In genomic region chr13:33904431-33904830, GRCh38 we compare ENCODE assay signal across 30 cellular contexts.
"Had no signal": no experiment of that assay in that cellular context is flagged by ENCODE, and none has a peak within 500 bp of the region (broad histone marks: within the 10 kb centered on the region; RNA-seq: fewer than 3 reads in every experiment).

No MANE protein-coding gene starts in this region.

- H3K27me3 Mint-ChIP-seq: activated CD4-positive, alpha-beta memory T cell treated with anti-CD3 and anti-CD28 coated beads for 36 hours; activated CD4-positive, alpha-beta T cell treated with anti-CD3 and anti-CD28 coated beads for 36 hours; activated CD4-positive, alpha-beta T cell treated with anti-CD3 and anti-CD28 coated beads, Interleukin-2, amount 10 ng/mL, durations not matched to agents 24 days and 14 days; activated naive CD8-positive, alpha-beta T cell; activated T-cell treated with anti-CD3 and anti-CD28 coated beads, Interleukin-2, amount 50 U/mL, for 24 hours; dendritic cell treated with granulocyte-macrophage colony-stimulating factor and Interleukin-4, amounts not matched to agents 40 ng/mL and 50 ng/mL, for 4 days; effector memory CD8-positive, alpha-beta T cell; T-helper 17 cell had no signal

- H3K4me3 Mint-ChIP-seq: activated CD4-positive, alpha-beta memory T cell treated with anti-CD3 and anti-CD28 coated beads for 36 hours; activated CD4-positive, alpha-beta T cell treated with anti-CD3 and anti-CD28 coated beads for 36 hours; activated CD4-positive, alpha-beta T cell treated with anti-CD3 and anti-CD28 coated beads, Interleukin-2, amount 10 ng/mL, durations not matched to agents 24 days and 14 days; activated naive CD8-positive, alpha-beta T cell; activated T-cell treated with anti-CD3 and anti-CD28 coated beads, Interleukin-2, amount 50 U/mL, for 24 hours; activated T-cell treated with anti-CD3 and anti-CD28 coated beads, Interleukin-2, amount 50 U/mL, for 72 hours; dendritic cell treated with granulocyte-macrophage colony-stimulating factor and Interleukin-4, amounts not matched to agents 40 ng/mL and 50 ng/mL, for 4 days; effector memory CD8-positive, alpha-beta T cell; T-helper 17 cell; T-helper 2 cell treated with Interferon-gamma antibody and Interleukin-4, amounts not matched to agents 5 μg/mL and 100 μg/mL, for 36 hours had no signal

- DNase-seq: activated CD4-positive, alpha-beta memory T cell treated with anti-CD3 and anti-CD28 coated beads for 36 hours; activated CD4-positive, alpha-beta T cell treated with anti-CD3 and anti-CD28 coated beads for 36 hours; activated CD4-positive, alpha-beta T cell treated with anti-CD3 and anti-CD28 coated beads, Interleukin-2, amount 10 ng/mL, durations not matched to agents 24 days and 14 days; activated CD4-positive, CD25-positive, alpha-beta regulatory T cell; activated CD4-positive, CD25-positive, alpha-beta regulatory T cell treated with anti-CD3 and anti-CD28 coated beads, Interleukin-2, amount 50 U/mL, for 72 hours; activated CD8-positive, alpha-beta memory T cell treated with anti-CD3 and anti-CD28 coated beads, Interleukin-2, amount 50 U/mL, for 48 hours; activated gamma-delta T cell treated with Interleukin-2 at 50 U/mL for 16 hours; activated naive CD4-positive, alpha-beta T cell treated with anti-CD3 and anti-CD28 coated beads, Interleukin-2, amount 50 U/mL, for 16 hours; activated naive CD4-positive, alpha-beta T cell treated with Interleukin-2 at 50 U/mL for 16 hours; activated T-cell treated with anti-CD3 and anti-CD28 coated beads for 4 hours; activated T-cell treated with anti-CD3 and anti-CD28 coated beads, Interleukin-2, amount 50 U/mL, for 24 hours; activated T-cell treated with anti-CD3 and anti-CD28 coated beads, Interleukin-2, amount 50 U/mL, for 72 hours; adrenal gland; amygdala; aorta; body of pancreas; effector memory CD8-positive, alpha-beta T cell; erythroblast; foreskin melanocyte; head of caudate nucleus; hippocampal formation; T-helper 17 cell; T1000 had no signal

- H3K27ac Mint-ChIP-seq: activated CD4-positive, alpha-beta memory T cell treated with anti-CD3 and anti-CD28 coated beads for 36 hours; activated CD4-positive, alpha-beta T cell treated with anti-CD3 and anti-CD28 coated beads for 36 hours; activated CD4-positive, alpha-beta T cell treated with anti-CD3 and anti-CD28 coated beads, Interleukin-2, amount 10 ng/mL, durations not matched to agents 24 days and 14 days; activated T-cell treated with anti-CD3 and anti-CD28 coated beads, Interleukin-2, amount 50 U/mL, for 24 hours; activated T-cell treated with anti-CD3 and anti-CD28 coated beads, Interleukin-2, amount 50 U/mL, for 72 hours; dendritic cell treated with granulocyte-macrophage colony-stimulating factor and Interleukin-4, amounts not matched to agents 40 ng/mL and 50 ng/mL, for 4 days; effector memory CD8-positive, alpha-beta T cell; T-helper 17 cell; T-helper 2 cell treated with Interferon-gamma antibody and Interleukin-4, amounts not matched to agents 5 μg/mL and 100 μg/mL, for 36 hours had no signal

- H3K4me1 ChIP-seq: adrenal gland, body of pancreas, esophagus muscularis mucosa, gastroesophageal sphincter had no signal

- H3K9me3 ChIP-seq: body of pancreas had no signal

- H3K27ac ChIP-seq: adrenal gland, body of pancreas, coronary artery, dorsolateral prefrontal cortex, esophagus muscularis mucosa, gastroesophageal sphincter had no signal

- ATAC-seq: activated CD4-positive, alpha-beta T cell treated with anti-CD3 and anti-CD28 coated beads for 36 hours; activated T-cell treated with anti-CD3 and anti-CD28 coated beads, Interleukin-2, amount 50 U/mL, for 72 hours; body of pancreas; effector memory CD8-positive, alpha-beta T cell; gastroesophageal sphincter; T-helper 17 cell had no signal

- H3K36me3 ChIP-seq: adrenal gland, esophagus muscularis mucosa, gastroesophageal sphincter had no signal

- H3K9me3 Mint-ChIP-seq: activated CD4-positive, alpha-beta T cell treated with anti-CD3 and anti-CD28 coated beads, Interleukin-2, amount 10 ng/mL, durations not matched to agents 24 days and 14 days had no signal

- H3K27me3 ChIP-seq: adrenal gland, body of pancreas, dorsolateral prefrontal cortex, esophagus muscularis mucosa, gastroesophageal sphincter had no signal

- H3K4me1 Mint-ChIP-seq: activated CD4-positive, alpha-beta T cell treated with anti-CD3 and anti-CD28 coated beads for 36 hours; activated CD4-positive, alpha-beta T cell treated with anti-CD3 and anti-CD28 coated beads, Interleukin-2, amount 10 ng/mL, durations not matched to agents 24 days and 14 days; T-helper 17 cell had no signal

- H3K4me3 ChIP-seq: adrenal gland, body of pancreas, coronary artery, dorsolateral prefrontal cortex, esophagus muscularis mucosa, gastroesophageal sphincter had no signal
